ENCODE assay signal across 11 cellular contexts in the genomic region with DNA sequence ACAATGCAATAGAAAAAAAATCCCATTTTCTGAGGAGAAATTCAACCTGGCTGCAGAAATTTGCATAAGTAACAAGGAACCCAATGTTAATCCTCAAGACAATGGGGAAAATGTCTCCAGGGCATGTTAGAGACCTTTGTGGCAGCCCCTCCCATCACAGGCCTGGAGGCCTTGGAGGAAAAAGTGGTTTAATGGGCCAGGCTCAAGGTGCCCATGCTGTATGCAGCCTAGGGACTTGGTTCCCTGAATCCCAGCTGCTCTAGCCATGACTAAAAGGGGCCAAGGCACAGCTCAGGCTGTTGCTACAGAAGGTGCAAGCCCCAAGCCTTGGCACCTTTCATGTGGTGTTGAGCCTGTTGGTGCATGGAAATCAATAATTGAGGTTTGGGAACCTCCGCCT.
"Had no signal": no experiment of that assay in that cellular context is flagged by ENCODE, and none has a peak within 500 bp of the region (broad histone marks: within the 10 kb centered on the region; RNA-seq: fewer than 3 reads in every experiment).

No MANE protein-coding gene starts in this region.

- DNase-seq: GM23248, GOT3, H7, H9, HCEC 1CT, HFFc6 had no signal

- H3K9me3 Mint-ChIP-seq: HFFc6 had no signal

- H3K27ac Mint-ChIP-seq: GM23338, H9, HFFc6 had no signal

- FAIRE-seq: H1, H54 had no signal

- H3K4me1 ChIP-seq: HAP-1 had no signal

- ATAC-seq: GM23338, HCT116 had no signal

- H3K9me3 ChIP-seq: HAP-1 had no signal

- H3K4me1 Mint-ChIP-seq: GM23338, H9 had no signal

- H3K27ac ChIP-seq: GM23248 had no signal

- H3K4me3 ChIP-seq: GM23248, GM23338, HAP-1 had no signal

- H3K4me2 ChIP-seq: GM23338 had no signal

- H3K4me3 Mint-ChIP-seq: GM23338, H9, HFFc6 had no signal

- H3K36me3 ChIP-seq: HAP-1 had no signal
